24 cellular contexts compared by ENCODE assay signal in genomic region chr12:107509421-107509820, GRCh38.
DNase-seq lines count a peak whose midpoint lies in the region; TF ChIP-seq lines count a peak whose summit lies in the region.
"Had no signal": no experiment of that assay in that cellular context is flagged by ENCODE, and none has a peak within 500 bp of the region (broad histone marks: within the 10 kb centered on the region; RNA-seq: fewer than 3 reads in every experiment).

No MANE protein-coding gene starts in this region.

- H3K4me1 ChIP-seq in HEK293 (ENCODE audit: control insufficient read depth, insufficient read depth, low read length) (no peaks in the 10 kb centered on the region), endodermal cell (ENCODE audit: control insufficient read depth, insufficient read depth, low read length) (no peaks in the 10 kb centered on the region)
- H3K4me1 ChIP-seq: BLaER1 had no signal

- H3K27me3 ChIP-seq in endodermal cell (ENCODE audit: control insufficient read depth, insufficient read depth, low read length, poor library complexity, severe bottlenecking), result no peaks in the 10 kb centered on the region
- H3K27me3 ChIP-seq: BE2C, BLaER1 had no signal

- H3K9me3 ChIP-seq in HEK293 (ENCODE audit: control insufficient read depth, insufficient read depth, low read depth, low read length), result no peaks in the 10 kb centered on the region
- no peaks in the 10 kb centered on the region for H3K9me3 ChIP-seq in endodermal cell (ENCODE audit: control insufficient read depth, low read length)
- H3K9me3 ChIP-seq: BE2C, BLaER1 had no signal

- peaks cover 9% of the 10 kb centered on the region for H3K4me1 Mint-ChIP-seq in endodermal cell

- no peak overlapping the region for H3K9ac ChIP-seq in endodermal cell (ENCODE audit: extremely low read depth, low read length, poor library complexity, severe bottlenecking)
- H3K9ac ChIP-seq: BLaER1 had no signal

- no peak overlapping the region for H3K27ac ChIP-seq in HEK293 (ENCODE audit: extremely low read depth, low read depth, low read length)
- no peak overlapping the region for H3K27ac ChIP-seq in endodermal cell (ENCODE audit: low read depth, low read length)
- H3K27ac ChIP-seq: BLaER1 had no signal

- H3K4me3 ChIP-seq in HEK293 (ENCODE audit: low read depth, low read length) (no peak overlapping the region), endodermal cell (ENCODE audit: low read length) (no peak overlapping the region)
- H3K4me3 ChIP-seq: BLaER1 had no signal

- peak; percentile 50 for DNase-seq in activated CD8-positive, alpha-beta memory T cell treated with anti-CD3 and anti-CD28 coated beads for 24 hours
- DNase-seq in activated CD8-positive, alpha-beta memory T cell treated with anti-CD3 and anti-CD28 coated beads, Interleukin-2, amount 50 U/mL, for 48 hours, result no peak
- DNase-seq in endodermal cell (peak; percentile 55), NCI-H2029 (lab: John Stamatoyannopoulos, UW) (no peak), GF-D8 (lab: John Stamatoyannopoulos, UW) (no peak), NCI-H1105 (lab: John Stamatoyannopoulos, UW) (no peak)
- DNase-seq: 8988T; ACHN; BE2C; C1 segment of cervical spinal cord; CD4-positive, alpha-beta memory T cell; CD4-positive, CD25-positive, alpha-beta regulatory T cell; CD8-positive, alpha-beta memory T cell; COR-L47; DMS 273 treated with DMSO at 0.1 percent for 48 hours; DMS153; DMS53; DMS79; DND-41; EL; GDM1 had no signal

- H3K27ac Mint-ChIP-seq in endodermal cell, result no peak overlapping the region
- H3K27ac Mint-ChIP-seq: CD14-positive monocyte; CD4-positive, CD25-positive, alpha-beta regulatory T cell; CD8-positive, alpha-beta memory T cell had no signal

- H3K4me3 Mint-ChIP-seq in endodermal cell, result no peak overlapping the region
- H3K4me3 Mint-ChIP-seq: CD14-positive monocyte; CD4-positive, alpha-beta memory T cell; CD4-positive, CD25-positive, alpha-beta regulatory T cell; CD8-positive, alpha-beta memory T cell had no signal

- no peaks in the 10 kb centered on the region for H3K9me3 Mint-ChIP-seq in endodermal cell

- WGBS in endodermal cell (ENCODE audit: insufficient coverage in 1 of 2, insufficient read length in 1 of 2), 2 experiments, result 86% methylated on average over 4 of the region's 4 CpGs

- peaks cover 17% of the 10 kb centered on the region for H3K27me3 Mint-ChIP-seq in endodermal cell (ENCODE audit: insufficient read depth)
- H3K27me3 Mint-ChIP-seq: CD4-positive, alpha-beta memory T cell; CD4-positive, CD25-positive, alpha-beta regulatory T cell had no signal

- CTCF ChIA-PET in HEK293 (lab: Yijun Ruan, JAX), result no interaction called here

- H3K36me3 ChIP-seq in HEK293 (ENCODE audit: control insufficient read depth in 2 of 2, insufficient read depth in 1 of 2, low read length in 2 of 2), result no peaks in the 10 kb centered on the region
- H3K36me3 ChIP-seq in endodermal cell (ENCODE audit: control insufficient read depth, insufficient read depth, low read length), result no peaks in the 10 kb centered on the region
- H3K36me3 ChIP-seq: BE2C, BLaER1 had no signal

- no peak for TF ChIP-seq CTCF in HEK293 (tag by site-specific recombination; IDR thresholded peaks at IDR 0.05)
- TF ChIP-seq CTCF in endodermal cell (conservative IDR thresholded peaks at IDR 0.05), result no peak

- no peaks in the 10 kb centered on the region for H3K36me3 Mint-ChIP-seq in endodermal cell (ENCODE audit: low read depth)
- H3K36me3 Mint-ChIP-seq: CD14-positive monocyte; CD4-positive, alpha-beta memory T cell; CD8-positive, alpha-beta memory T cell had no signal

- POLR2A ChIA-PET in HEK293 (lab: Yijun Ruan, JAX), result no interaction called here

TF ChIP-seq in HEK293, 187 proteins besides CTCF, POLR2A, EP300 and RAD21:
- TF ChIP-seq ZIC2 (tag by site-specific recombination; IDR thresholded peaks at IDR 0.05) (peak; percentile 54), ZNF629 (tag by site-specific recombination; IDR thresholded peaks at IDR 0.05) (no peak)

Comparison
In these comparisons a context has a peak if more than half of its experiments do, and no peak if none do; other contexts are left out.
1. DNase-seq: peak in activated CD8-positive, alpha-beta memory T cell treated with anti-CD3 and anti-CD28 coated beads for 24 hours (single experiment) and endodermal cell (single experiment); none in activated CD8-positive, alpha-beta memory T cell treated with anti-CD3 and anti-CD28 coated beads, Interleukin-2, amount 50 U/mL, for 48 hours (single experiment), NCI-H2029 (single experiment), GF-D8 (single experiment) and NCI-H1105 (single experiment).